Comparison of ENCODE assay signal across 14 cellular contexts in genomic region chr1:47235280-47235679, GRCh38. TPM values are rescaled to one million over a fixed set of nuclear protein-coding genes. Genes with fewer than 3 reads are reported as not detected.
A peak's percentile ranks its signal among the peaks of the same experiment; 100 is the strongest.
DNase-seq lines count a peak whose midpoint lies in the region; ATAC-seq and TF ChIP-seq lines count a peak whose summit lies in the region.
"Had no signal": no experiment of that assay in that cellular context is flagged by ENCODE, and none has a peak within 500 bp of the region (broad histone marks: within the 10 kb centered on the region; RNA-seq: fewer than 3 reads in every experiment).

No MANE protein-coding gene starts in this region.

- TF ChIP-seq CTCF in GM20000 (IDR thresholded peaks at IDR 0.05; ENCODE audit: extremely low read depth, missing control alignments), result no peak
- no peak for TF ChIP-seq CTCF in left lung (IDR thresholded peaks at IDR 0.05)
- TF ChIP-seq CTCF in foreskin fibroblast (IDR thresholded peaks at IDR 0.05; ENCODE audit: low read depth, low read length), result no peak

- H3K27ac ChIP-seq in cingulate gyrus (ENCODE audit: low read depth, low read length) (peak overlapping the region; percentile 69), left lung (peak overlapping the region; percentile 49 to 65)
- H3K27ac ChIP-seq: neutrophil had no signal

- no peaks in the 10 kb centered on the region for H3K9me3 ChIP-seq in left lung
- H3K9me3 ChIP-seq: neutrophil had no signal

- DNase-seq in GM20000 (ENCODE audit: low spot score) (peak; percentile 9), left lung (peak in 1 of 2 donors; percentile 78), retina (peak; percentile 26), foreskin fibroblast (no peak)
- no peak for DNase-seq in activated T-helper 1 cell treated with anti-CD3 and anti-CD28 coated beads, Interleukin-12 subunit alpha, Interleukin-12 subunit beta, Interleukin-2, Interleukin-4 antibody, amounts not matched to agents 30 ng/mL and 10 ng/mL and 1 ng/mL, durations not matched to agents 14 hours and 24 hours and 36 hours (ENCODE audit: low spot score)
- DNase-seq: activated CD4-positive, alpha-beta T cell treated with anti-CD3 and anti-CD28 coated beads for 4 hours; activated T-cell treated with anti-CD3 and anti-CD28 coated beads, Interleukin-2, amount 50 U/mL, for 24 hours; NCI-H1092 treated with DMSO at 0.1 percent for 48 hours; NCI-H226 had no signal

- H3K4me3 Mint-ChIP-seq in activated T-helper 1 cell treated with anti-CD3 and anti-CD28 coated beads, Interleukin-12 subunit alpha, Interleukin-12 subunit beta, Interleukin-2, Interleukin-4 antibody, amounts not matched to agents 30 ng/mL and 10 ng/mL and 1 ng/mL, durations not matched to agents 14 hours and 24 hours and 36 hours, result no peak overlapping the region
- H3K4me3 Mint-ChIP-seq: activated T-cell treated with anti-CD3 and anti-CD28 coated beads, Interleukin-2, amount 50 U/mL, for 24 hours had no signal

- intact Hi-C loops in left lung (cut with DNase I), result no loop called here
- intact Hi-C loops in activated T-helper 1 cell treated with anti-CD3 and anti-CD28 coated beads, Interleukin-12 subunit alpha, Interleukin-12 subunit beta, Interleukin-2, Interleukin-4 antibody, amounts not matched to agents 30 ng/mL and 10 ng/mL and 1 ng/mL, durations not matched to agents 14 hours and 24 hours and 36 hours (cut with micrococcal nuclease), result no loop called here

- peaks cover 40 to 66% of the 10 kb centered on the region in 2 donors for H3K27me3 ChIP-seq in left lung

- H3K9me3 Mint-ChIP-seq in activated T-helper 1 cell treated with anti-CD3 and anti-CD28 coated beads, Interleukin-12 subunit alpha, Interleukin-12 subunit beta, Interleukin-2, Interleukin-4 antibody, amounts not matched to agents 30 ng/mL and 10 ng/mL and 1 ng/mL, durations not matched to agents 14 hours and 24 hours and 36 hours, result no peaks in the 10 kb centered on the region
- H3K9me3 Mint-ChIP-seq: activated T-cell treated with anti-CD3 and anti-CD28 coated beads, Interleukin-2, amount 50 U/mL, for 24 hours had no signal

- peaks cover 0 to 30% of the 10 kb centered on the region in 2 donors for H3K4me1 ChIP-seq in left lung

- peak; percentile 25 for ATAC-seq in left lung
- ATAC-seq in GM21723 (IDR thresholded peaks at IDR 0.05; ENCODE audit: unreplicated experiment), result no peak
- ATAC-seq in HG03095 (IDR thresholded peaks at IDR 0.05; ENCODE audit: unreplicated experiment), result no peak

- H3K36me3 ChIP-seq in left lung, result no peaks in the 10 kb centered on the region
- H3K36me3 ChIP-seq: neutrophil had no signal

- no peak overlapping the region for H3K27ac Mint-ChIP-seq in activated T-helper 1 cell treated with anti-CD3 and anti-CD28 coated beads, Interleukin-12 subunit alpha, Interleukin-12 subunit beta, Interleukin-2, Interleukin-4 antibody, amounts not matched to agents 30 ng/mL and 10 ng/mL and 1 ng/mL, durations not matched to agents 14 hours and 24 hours and 36 hours
- H3K27ac Mint-ChIP-seq: activated T-cell treated with anti-CD3 and anti-CD28 coated beads, Interleukin-2, amount 50 U/mL, for 24 hours had no signal

- H3K4me1 Mint-ChIP-seq in activated T-helper 1 cell treated with anti-CD3 and anti-CD28 coated beads, Interleukin-12 subunit alpha, Interleukin-12 subunit beta, Interleukin-2, Interleukin-4 antibody, amounts not matched to agents 30 ng/mL and 10 ng/mL and 1 ng/mL, durations not matched to agents 14 hours and 24 hours and 36 hours (ENCODE audit: low read depth), result peaks cover 22% of the 10 kb centered on the region

- peaks cover 67% of the 10 kb centered on the region for H3K27me3 Mint-ChIP-seq in activated T-helper 1 cell treated with anti-CD3 and anti-CD28 coated beads, Interleukin-12 subunit alpha, Interleukin-12 subunit beta, Interleukin-2, Interleukin-4 antibody, amounts not matched to agents 30 ng/mL and 10 ng/mL and 1 ng/mL, durations not matched to agents 14 hours and 24 hours and 36 hours (ENCODE audit: insufficient read depth)

- H3K36me3 Mint-ChIP-seq in activated T-helper 1 cell treated with anti-CD3 and anti-CD28 coated beads, Interleukin-12 subunit alpha, Interleukin-12 subunit beta, Interleukin-2, Interleukin-4 antibody, amounts not matched to agents 30 ng/mL and 10 ng/mL and 1 ng/mL, durations not matched to agents 14 hours and 24 hours and 36 hours (ENCODE audit: low read depth), result peaks cover 3% of the 10 kb centered on the region

- H3K4me3 ChIP-seq in left lung (no peak overlapping the region), foreskin fibroblast (ENCODE audit: low read depth in 1 of 2, low read length in 2 of 2) (no peak overlapping the region)

RNA-seq across cellular contexts. Expression of gene TAL1, which starts 3.3 kb away (rescaled TPM):
- 1 to 10 TPM; 8.4 to 9.7 TPM for total RNA-seq in left lung
- not detected in 2 replicates for total RNA-seq in activated T-helper 1 cell treated with anti-CD3 and anti-CD28 coated beads, Interleukin-12 subunit alpha, Interleukin-12 subunit beta, Interleukin-2, Interleukin-4 antibody, amounts not matched to agents 30 ng/mL and 10 ng/mL and 1 ng/mL, durations not matched to agents 14 hours and 24 hours and 36 hours
- total RNA-seq: fibroblast of villous mesenchyme had no signal

RNA-seq across cellular contexts. Expression of gene PDZK1IP1, which starts 45.4 kb away (rescaled TPM):
- total RNA-seq in left lung, result 10 to 100 TPM; 44.9 to 54.0 TPM
- total RNA-seq in activated T-helper 1 cell treated with anti-CD3 and anti-CD28 coated beads, Interleukin-12 subunit alpha, Interleukin-12 subunit beta, Interleukin-2, Interleukin-4 antibody, amounts not matched to agents 30 ng/mL and 10 ng/mL and 1 ng/mL, durations not matched to agents 14 hours and 24 hours and 36 hours, result not detected in 2 replicates

Comparison
In these comparisons a context has a peak if more than half of its experiments do, and no peak if none do; other contexts are left out.
1. DNase-seq: peak in GM20000 (single experiment) and retina (single experiment); none in foreskin fibroblast (0 of 2) and activated T-helper 1 cell treated with anti-CD3 and anti-CD28 coated beads, Interleukin-12 subunit alpha, Interleukin-12 subunit beta, Interleukin-2, Interleukin-4 antibody, amounts not matched to agents 30 ng/mL and 10 ng/mL and 1 ng/mL, durations not matched to agents 14 hours and 24 hours and 36 hours (single experiment).
2. RNA of gene PDZK1IP1, which starts 45.4 kb away (total RNA-seq): 44.9 to 54.0 TPM in left lung; not detected in activated T-helper 1 cell treated with anti-CD3 and anti-CD28 coated beads, Interleukin-12 subunit alpha, Interleukin-12 subunit beta, Interleukin-2, Interleukin-4 antibody, amounts not matched to agents 30 ng/mL and 10 ng/mL and 1 ng/mL, durations not matched to agents 14 hours and 24 hours and 36 hours; every median in the first group is over 10 times any median in the second.